10 cellular contexts compared by ENCODE assay signal in the genomic region with DNA sequence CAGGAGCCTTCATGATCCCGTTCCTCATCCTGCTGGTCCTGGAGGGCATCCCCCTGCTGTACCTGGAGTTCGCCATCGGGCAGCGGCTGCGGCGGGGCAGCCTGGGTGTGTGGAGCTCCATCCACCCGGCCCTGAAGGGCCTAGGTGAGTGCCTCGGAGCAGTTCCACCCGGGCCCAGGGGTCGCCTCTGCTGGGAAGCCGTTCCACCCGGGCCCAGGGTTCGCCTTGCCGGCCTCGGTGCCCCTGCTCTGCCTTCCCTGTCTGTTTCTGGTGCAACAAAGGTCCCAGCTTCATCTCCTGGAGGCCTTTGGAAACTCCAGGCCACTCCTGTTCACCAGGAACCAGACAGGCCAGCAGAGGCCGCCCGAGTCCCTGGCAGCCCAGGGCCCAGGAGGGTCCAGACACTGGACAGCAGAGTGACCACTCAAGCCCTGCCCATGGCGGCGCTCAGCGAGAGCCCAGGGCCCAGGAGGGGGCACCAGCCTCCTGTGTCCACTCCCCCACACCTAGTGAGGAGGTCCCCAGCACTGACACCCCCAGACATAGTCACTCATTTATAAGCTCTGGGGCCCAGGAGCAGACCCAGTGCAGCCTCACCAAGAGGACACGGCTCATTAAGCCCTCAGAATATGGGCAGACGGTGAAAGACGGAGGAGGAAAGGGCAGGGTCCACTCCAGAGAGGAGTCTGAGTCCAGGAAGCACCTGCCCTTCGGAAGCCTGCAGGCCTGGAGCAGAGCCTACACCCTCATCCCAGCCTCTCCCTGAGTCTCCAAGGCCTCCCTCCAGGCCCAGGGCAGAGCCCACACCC. TPM values are rescaled to one million over a fixed set of nuclear protein-coding genes. Genes with fewer than 3 reads are reported as not detected.
DNase-seq lines count a peak whose midpoint lies in the region; FAIRE-seq and TF ChIP-seq lines count a peak whose summit lies in the region.
"Had no signal": no experiment of that assay in that cellular context is flagged by ENCODE, and none has a peak within 500 bp of the region (broad histone marks: within the 10 kb centered on the region; RNA-seq: fewer than 3 reads in every experiment).

No MANE protein-coding gene starts in this region.

- no peak overlapping the region for H2BK12ac ChIP-seq in H1 (ENCODE audit: low read depth, low read length)

- H3K4me2 ChIP-seq in H1 (ENCODE audit: insufficient read depth in 1 of 2, low read depth in 2 of 2, low read length in 2 of 2) = no peak overlapping the region

- no peak for TF ChIP-seq EP300 in H1 (IDR thresholded peaks at IDR 0.05; ENCODE audit: borderline replicate concordance in 1 of 2, low read depth in 2 of 2, low read length in 2 of 2)

- no peak overlapping the region for H2BK120ac ChIP-seq in H1 (replicated peaks; ENCODE audit: low read depth, low read length)

- H3K23ac ChIP-seq in H1 (ENCODE audit: insufficient read length) = no peak overlapping the region

- no peaks in the 10 kb centered on the region for H3K36me3 ChIP-seq in GM06990 (ENCODE audit: control insufficient read depth, insufficient read depth, low read length)
- H3K36me3 ChIP-seq in H1 (ENCODE audit: control insufficient read depth in 2 of 4, insufficient read depth in 4 of 4, low read length in 3 of 4) = no peaks in the 10 kb centered on the region
- H3K36me3 ChIP-seq: thoracic aorta had no signal

- H3K79me1 ChIP-seq in H1 (ENCODE audit: low read depth, low read length) = no peaks in the 10 kb centered on the region

- peak; percentile 38 to 56 for TF ChIP-seq RAD21 in H1 (IDR thresholded peaks at IDR 0.05 in 1 of 2, conservative IDR thresholded peaks at IDR 0.05 in 1 of 2; ENCODE audit: low read depth in 2 of 2, low read length in 2 of 2)

- H3K27me3 ChIP-seq in GM06990 (replicated peaks; ENCODE audit: control insufficient read depth, insufficient read depth, low read length) = no peaks in the 10 kb centered on the region; the same call in 1 of the 2 replicates
- no peaks in the 10 kb centered on the region; a peak in 1 of 7 replicates for H3K27me3 ChIP-seq in H1 (replicated peaks in 1 of 4; ENCODE audit: control insufficient read depth in 3 of 4, extremely low read depth in 1 of 4, insufficient read depth in 3 of 4, low read length in 3 of 4)

- no peak overlapping the region for H2AK5ac ChIP-seq in H1 (ENCODE audit: low read depth, low read length)

- H3K4me1 ChIP-seq in H1 (replicated peaks in 1 of 4; ENCODE audit: control insufficient read depth in 3 of 4, insufficient read depth in 4 of 4, low read length in 3 of 4) = peaks cover 0 to 3% (median 0%) of the 10 kb centered on the region in 4 experiments; a peak in 1 of 7 replicates

- FAIRE-seq in H1 (lab: Jason Lieb, UNC) (no peak), RCC 7860 (lab: Jason Lieb, UNC) (no peak)

- no peaks in the 10 kb centered on the region for H3K79me2 ChIP-seq in H1 (ENCODE audit: control insufficient read depth in 1 of 2, insufficient read depth in 2 of 2, low read length in 2 of 2)

- H3K18ac ChIP-seq in H1 (ENCODE audit: extremely low read depth, low read length) = no peak overlapping the region

- 89% methylated on average over 20 of the region's 24 CpGs; no CpG with 5 or more reads in 1 of the 2 experiments for WGBS in H1 (ENCODE audit: extremely low coverage in 1 of 2, insufficient coverage in 1 of 2, insufficient read length in 1 of 2, insufficient replicate concordance in 2 of 2, low coverage in 1 of 2, low lambda C conversion rate in 2 of 2, missing lambda C conversion rate in 1 of 2), 2 experiments
- 59 to 68% methylated on average over 8 to 16 of the region's 24 CpGs for WGBS in lower leg skin, 2 donors

- no peak overlapping the region for H3K14ac ChIP-seq in H1 (ENCODE audit: insufficient read length)

- no peak for TF ChIP-seq POLR2A in H1 (IDR thresholded peaks at IDR 0.05; ENCODE audit: control extremely low read depth in 1 of 2, low read depth in 2 of 2, low read length in 2 of 2)
- no peak for TF ChIP-seq POLR2A in lower leg skin (IDR thresholded peaks at IDR 0.05)

- CTCF ChIA-PET in H1 (lab: Charles Lee; ENCODE audit: partially characterized antibody) = interaction anchor here (0.6 to 2.5 kb wide), 19 partner anchors 10 to 295 kb away, joined by 3 to 7 read pairs (median 3); no protein-coding TSS in a partner anchor

- no peak overlapping the region for H3K56ac ChIP-seq in H1 (replicated peaks; ENCODE audit: insufficient read length, low read depth, low read length)

- H3K27ac ChIP-seq in H1 (ENCODE audit: low read depth, low read length) = no peak overlapping the region
- H3K27ac ChIP-seq: thoracic aorta had no signal

- H3K23me2 ChIP-seq in H1 (ENCODE audit: low read depth, low read length) = no peaks in the 10 kb centered on the region

- no peak overlapping the region for H2AFZ ChIP-seq in H1 (ENCODE audit: low read length)

- TF ChIP-seq CTCF in GM06990 (IDR thresholded peaks at IDR 0.05; ENCODE audit: insufficient read depth, low read length, poor library complexity, severe bottlenecking) (peak; percentile 38), H1 (IDR thresholded peaks at IDR 0.05; ENCODE audit: control extremely low read depth in 1 of 3, insufficient read depth in 1 of 3, low read depth in 1 of 3, low read length in 3 of 3) (peak in 2 of 3 experiments; percentile 23 to 30; a peak in 2 of 4 replicates), lower leg skin (IDR thresholded peaks at IDR 0.05) (no peak)

- H2BK5ac ChIP-seq in H1 (ENCODE audit: low read depth, low read length) = no peak overlapping the region

- H4K5ac ChIP-seq in H1 (ENCODE audit: insufficient read length, low read depth, low read length) = no peak overlapping the region

- H3K4me3 ChIP-seq in GM06990 (replicated peaks; ENCODE audit: low read depth, low read length) (no peak overlapping the region), H1 (ENCODE audit: extremely low read depth in 1 of 4, insufficient read depth in 2 of 4, low read depth in 3 of 4, low read length in 4 of 4) (no peak overlapping the region), lower leg skin (ENCODE audit: low read depth, poor library complexity, severe bottlenecking) (no peak overlapping the region)
- H3K4me3 ChIP-seq: thoracic aorta had no signal

- no peaks in the 10 kb centered on the region; a peak in 1 of 4 replicates for H3K9me3 ChIP-seq in H1 (ENCODE audit: insufficient read depth in 2 of 2, low read depth in 1 of 2, low read length in 1 of 2)
- H3K9me3 ChIP-seq: thoracic aorta had no signal

- POLR2A ChIA-PET in H1 (lab: Charles Lee; ENCODE audit: partially characterized antibody) = interaction anchor here (1.0 to 1.6 kb wide), 2 partner anchors 10 to 25 kb away, joined by 3 to 4 read pairs; no protein-coding TSS in a partner anchor

- H4K8ac ChIP-seq in H1 (ENCODE audit: extremely low read depth, insufficient read depth, low read length) = peak overlapping the region; percentile 86; the same call in 1 of the 2 replicates

- H4K20me1 ChIP-seq in H1 (replicated peaks in 1 of 2; ENCODE audit: control insufficient read depth in 1 of 2, insufficient read depth in 2 of 2, low read length in 2 of 2) = peaks cover 3 to 6% of the 10 kb centered on the region in 2 experiments

- H2BK15ac ChIP-seq in H1 (ENCODE audit: low read length) = no peak overlapping the region

- H3K9ac ChIP-seq in H1 (replicated peaks in 1 of 4; ENCODE audit: extremely low read depth in 1 of 4, low read depth in 3 of 4, low read length in 3 of 4) = no peak overlapping the region

- H4K91ac ChIP-seq in H1 (replicated peaks; ENCODE audit: insufficient read length, low read length) = no peak overlapping the region

- intact Hi-C loops in lower leg skin (cut with DNase I; ENCODE audit: low total_unique reads) = no loop called here

- H2BK20ac ChIP-seq in H1 (ENCODE audit: low read length) = no peak overlapping the region

- H3K4ac ChIP-seq in H1 (replicated peaks; ENCODE audit: insufficient read length, low read depth, low read length) = no peak overlapping the region

- DNase-seq in GM06990 (ENCODE audit: extremely low read depth, insufficient read length) (no peak), NCI-H2196 treated with DMSO at 0.1 percent for 48 hours (lab: John Stamatoyannopoulos, UW; ENCODE audit: unreplicated experiment) (peak; percentile 58), H1 (ENCODE audit: low read depth in 1 of 2, low spot score in 2 of 2) (no peak), renal cortical epithelial cell (ENCODE audit: low read depth) (peak; percentile 27), NCI-H2081 treated with DMSO at 0.1 percent for 48 hours (lab: John Stamatoyannopoulos, UW) (no peak), lower leg skin (ENCODE audit: low spot score in 2 of 2) (no peak), middle frontal gyrus (ENCODE audit: extremely low spot score, low spot score) (no peak), RCC 7860 (ENCODE audit: low spot score) (no peak)
- DNase-seq: activated CD4-positive, alpha-beta T cell treated with anti-CD3 and anti-CD28 coated beads, Interleukin-2, amount 50 U/mL, for 1 hour had no signal

TF ChIP-seq in H1, 55 proteins besides CTCF, POLR2A, EP300 and RAD21 (continues in another document):
- TF ChIP-seq SP1 (IDR thresholded peaks at IDR 0.05; ENCODE audit: low read depth, low read length) (no peak), CBX5 (IDR thresholded peaks at IDR 0.05; ENCODE audit: low read depth, low read length) (no peak), KDM5A (IDR thresholded peaks at IDR 0.05; ENCODE audit: low read length) (no peak), SIX5 (IDR thresholded peaks at IDR 0.05; ENCODE audit: low read depth, low read length) (no peak)

RNA-seq across cellular contexts. Expression of a gene that starts 7.6 kb away (rescaled TPM):
- total RNA-seq in H1 (2021; fragmentation: NEBNext Ultra II Directional; extraction: Animal tissue kit (Norgen Biotek cat#: 25700)) = not detected in 2 replicates
- 0.02 and 0.03 TPM in 2 replicates for polyA plus RNA-seq in H1 (2011; rRNA removed)
- 0.03 TPM for polyA plus RNA-seq in H1 (2011; cell fraction: cytosol; rRNA removed)
- polyA plus RNA-seq in H1 (2011; cell fraction: nucleus; rRNA removed) = 0.06 TPM
- 0.05 TPM in 1 of 4 replicates, not detected in the others for polyA plus RNA-seq in H1 (2012, experiment 1 of 2)
- polyA plus RNA-seq in H1 (2012, experiment 2 of 2) = 0.03 TPM
- polyA plus RNA-seq in H1 (2013, experiment 1 of 2) = not detected
- 0.02 TPM for polyA plus RNA-seq in H1 (2013, experiment 2 of 2)
- polyA minus RNA-seq in H1 (2011; rRNA and poly(A)+ RNA removed) = 0.22 TPM in 1 of 2 replicates, not detected in the other
- not detected for polyA minus RNA-seq in H1 (2011; cell fraction: cytosol; rRNA and poly(A)+ RNA removed)
- polyA minus RNA-seq in H1 (2011; cell fraction: nucleus; rRNA and poly(A)+ RNA removed) = not detected
- total RNA-seq in renal cortical epithelial cell = not detected in 2 replicates
- total RNA-seq in lower leg skin = not detected
- total RNA-seq: thoracic aorta had no signal

RNA-seq across cellular contexts. Expression of a gene that starts 16.2 kb away (rescaled TPM):
- total RNA-seq in H1 (2021; fragmentation: NEBNext Ultra II Directional; extraction: Animal tissue kit (Norgen Biotek cat#: 25700)) = not detected in 2 replicates
- polyA plus RNA-seq in H1 (2011; rRNA removed) = 0.03 TPM in 1 of 2 replicates, not detected in the other
- not detected for polyA plus RNA-seq in H1 (2011; cell fraction: cytosol; rRNA removed)
- not detected for polyA plus RNA-seq in H1 (2011; cell fraction: nucleus; rRNA removed)
- polyA plus RNA-seq in H1 (2012, experiment 1 of 2) = not detected in 4 replicates
- polyA plus RNA-seq in H1 (2012, experiment 2 of 2) = not detected
- polyA plus RNA-seq in H1 (2013, experiment 1 of 2) = not detected
- not detected for polyA plus RNA-seq in H1 (2013, experiment 2 of 2)
- not detected in 2 replicates for polyA minus RNA-seq in H1 (2011; rRNA and poly(A)+ RNA removed)
- not detected for polyA minus RNA-seq in H1 (2011; cell fraction: cytosol; rRNA and poly(A)+ RNA removed)
- not detected for polyA minus RNA-seq in H1 (2011; cell fraction: nucleus; rRNA and poly(A)+ RNA removed)
- total RNA-seq in renal cortical epithelial cell (not detected in 2 replicates), lower leg skin (not detected)
- total RNA-seq: thoracic aorta had no signal

Comparison
In these comparisons a context has a peak if more than half of its experiments do, and no peak if none do; other contexts are left out.
1. DNase-seq: peak in NCI-H2196 treated with DMSO at 0.1 percent for 48 hours (single experiment) and renal cortical epithelial cell (single experiment); none in GM06990 (single experiment), H1 (0 of 2), NCI-H2081 treated with DMSO at 0.1 percent for 48 hours (single experiment), lower leg skin (0 of 2), middle frontal gyrus (single experiment) and RCC 7860 (single experiment).
2. CTCF ChIP-seq: peak in GM06990 (single experiment) and H1 (2 of 3); none in lower leg skin (0 of 3).